In genomic region chr15:50641318-50641717, GRCh38 we compare ENCODE assay signal across 1 cellular context.
TF ChIP-seq lines count a peak whose summit lies in the region.

No MANE protein-coding gene starts in this region.

TF ChIP-seq in K562, 482 proteins besides CTCF, POLR2A, EP300 and RAD21 (continued from another document and continues in another):
- TF ChIP-seq ZBTB26 (CRISPR knock-in tag; IDR thresholded peaks at IDR 0.05) (no peak), NFYB (IDR thresholded peaks at IDR 0.05; ENCODE audit: extremely low read depth, insufficient read length) (no peak), ZNF830 (CRISPR knock-in tag; IDR thresholded peaks at IDR 0.05) (no peak), PHF8 (IDR thresholded peaks at IDR 0.05; ENCODE audit: borderline replicate concordance, low read length) (no peak), THRAP3 (IDR thresholded peaks at IDR 0.05; ENCODE audit: borderline replicate concordance) (no peak), CXXC5 (CRISPR knock-in tag; IDR thresholded peaks at IDR 0.05) (no peak), PBX2 (CRISPR knock-in tag; IDR thresholded peaks at IDR 0.05; ENCODE audit: low read depth) (no peak), PBX2 (tag; conservative IDR thresholded peaks at IDR 0.05; ENCODE audit: low read depth) (peak; percentile 40; the same call in 1 of the 2 replicates), ZNF395 (CRISPR knock-in tag; IDR thresholded peaks at IDR 0.05) (no peak), NRF1 (conservative IDR thresholded peaks at IDR 0.05 in 1 of 2, IDR thresholded peaks at IDR 0.05 in 1 of 2) (no peak), ARID3B (CRISPR knock-in tag; IDR thresholded peaks at IDR 0.05; ENCODE audit: borderline replicate concordance) (no peak), NR2C1 (IDR thresholded peaks at IDR 0.05) (no peak), NR2C1 (tag; IDR thresholded peaks at IDR 0.05) (no peak), ZNF785 (CRISPR knock-in tag; IDR thresholded peaks at IDR 0.05) (no peak), WHSC1 (IDR thresholded peaks at IDR 0.05; ENCODE audit: low read length) (no peak), ZNF780A (CRISPR knock-in tag; IDR thresholded peaks at IDR 0.05) (no peak), ZBTB40 (IDR thresholded peaks at IDR 0.05) (no peak), ZBTB40 (CRISPR knock-in tag; IDR thresholded peaks at IDR 0.05) (no peak), CHD4 (IDR thresholded peaks at IDR 0.05; ENCODE audit: insufficient read depth, insufficient replicate concordance, low read depth, low read length, poor library complexity, severe bottlenecking) (no peak), ZNF592 (IDR thresholded peaks at IDR 0.05) (no peak), SPI1 (IDR thresholded peaks at IDR 0.05; ENCODE audit: borderline replicate concordance, low read depth, low read length) (no peak), PTBP1 (IDR thresholded peaks at IDR 0.05; ENCODE audit: low read depth, low read length) (no peak), PPARD (CRISPR knock-in tag; IDR thresholded peaks at IDR 0.05) (no peak), ZNF436 (CRISPR knock-in tag; IDR thresholded peaks at IDR 0.05) (no peak), MEIS2 (IDR thresholded peaks at IDR 0.05; ENCODE audit: partially characterized antibody) (peak; percentile 75), MLLT1 (IDR thresholded peaks at IDR 0.05) (no peak), SNAPC5 (CRISPR knock-in tag; IDR thresholded peaks at IDR 0.05) (no peak), TAL1 (IDR thresholded peaks at IDR 0.05) (peak; percentile 47), CBFA2T2 (conservative IDR thresholded peaks at IDR 0.05) (0 out of 2 replicates have a peak, but pooled peaks have one; percentile 27), FOXK2 (conservative IDR thresholded peaks at IDR 0.05 in 1 of 2, IDR thresholded peaks at IDR 0.05 in 1 of 2; ENCODE audit: low read depth in 2 of 2) (no peak), ZNF408 (CRISPR knock-in tag; IDR thresholded peaks at IDR 0.05; ENCODE audit: low read depth) (no peak), DNMT1 (IDR thresholded peaks at IDR 0.05) (no peak), PML (IDR thresholded peaks at IDR 0.05; ENCODE audit: low read length) (no peak), NFRKB (IDR thresholded peaks at IDR 0.05; ENCODE audit: low read depth) (no peak), MTA1 (IDR thresholded peaks at IDR 0.05; ENCODE audit: borderline replicate concordance) (no peak; the same call in 1 of the 2 replicates), ATF3 (IDR thresholded peaks at IDR 0.05) (no peak), ATF3 (CRISPR knock-in tag; conservative IDR thresholded peaks at IDR 0.05) (no peak), NCOA1 (IDR thresholded peaks at IDR 0.05; ENCODE audit: low read depth) (0 out of 2 replicates have a peak, but pooled peaks have one; percentile 12)
